Comparison of ENCODE assay signal across 21 cellular contexts in genomic region chr2:128631698-128632490, GRCh38.
DNase-seq lines count a peak whose midpoint lies in the region; ATAC-seq and TF ChIP-seq lines count a peak whose summit lies in the region.
"Had no signal": no experiment of that assay in that cellular context is flagged by ENCODE, and none has a peak within 500 bp of the region (broad histone marks: within the 10 kb centered on the region; RNA-seq: fewer than 3 reads in every experiment).

No MANE protein-coding gene starts in this region.

- no peak overlapping the region for H4K8ac ChIP-seq in IMR-90 (ENCODE audit: low read depth in 2 of 2, low read length in 2 of 2)

- CTCF ChIA-PET in IMR-90 (lab: Yijun Ruan, JAX), result no interaction called here

- no peak overlapping the region for H3K14ac ChIP-seq in IMR-90 (replicated peaks; ENCODE audit: low read depth, low read length)

- H3K9me3 ChIP-seq in IMR-90 (ENCODE audit: control insufficient read depth, insufficient read depth, low read length), result no peaks in the 10 kb centered on the region
- H3K9me3 ChIP-seq: psoas muscle, thoracic aorta had no signal

- dilution Hi-C loops in IMR-90 (cut with HindIII; ENCODE audit: low sequenced_read_pairs, unreplicated experiment), result no loop called here

- H2BK15ac ChIP-seq in IMR-90 (ENCODE audit: low read depth, low read length), result no peak overlapping the region

- POLR2A ChIA-PET in IMR-90 (lab: Charles Lee; ENCODE audit: unreplicated experiment), result no interaction called here

- H3K36me3 ChIP-seq in IMR-90 (ENCODE audit: control insufficient read depth, insufficient read depth, low read length), result no peaks in the 10 kb centered on the region
- H3K36me3 ChIP-seq: thoracic aorta had no signal

- H3K4me3 ChIP-seq in IMR-90 (ENCODE audit: insufficient read depth, low read depth, low read length), result no peak overlapping the region
- H3K4me3 ChIP-seq: dorsolateral prefrontal cortex, psoas muscle, thoracic aorta had no signal

- BruUV-seq in IMR-90 (replicated peaks; lab: Mats Ljungman, UMichigan), result no TSS peak

- no peak for TF ChIP-seq RAD21 in IMR-90 (IDR thresholded peaks at IDR 0.05; ENCODE audit: low read length)

- H2BK20ac ChIP-seq in IMR-90 (ENCODE audit: low read depth, low read length), result no peak overlapping the region

- intact Hi-C loops in IMR-90 (cut with micrococcal nuclease), result no loop called here

- TF ChIP-seq CTCF in IMR-90 (conservative IDR thresholded peaks at IDR 0.05; ENCODE audit: low read depth, low read length), result no peak

- H2AK9ac ChIP-seq in IMR-90 (replicated peaks; ENCODE audit: low read depth, low read length, poor library complexity), result no peak overlapping the region

- no peak overlapping the region for H2BK120ac ChIP-seq in IMR-90 (ENCODE audit: low read depth, low read length)

- H4K91ac ChIP-seq in IMR-90 (ENCODE audit: insufficient read depth, low read depth, low read length), result no peak overlapping the region

- H3K79me1 ChIP-seq in IMR-90 (ENCODE audit: low read depth in 1 of 2, low read length in 2 of 2), result no peaks in the 10 kb centered on the region

- in situ Hi-C loops in IMR-90 (cut with MboI; ENCODE audit: low sequenced_read_pairs), result no loop called here

- no peak overlapping the region for H3K27ac ChIP-seq in IMR-90 (ENCODE audit: insufficient read depth, low read length)
- H3K27ac ChIP-seq: dorsolateral prefrontal cortex, psoas muscle, thoracic aorta had no signal

- 0 out of 2 replicates have a peak overlapping the region, but pooled peaks have one; percentile 7 for H2AK5ac ChIP-seq in IMR-90 (ENCODE audit: low read depth, low read length)

- H4K5ac ChIP-seq in IMR-90 (ENCODE audit: low read depth, low read length), result no peak overlapping the region

- no peak overlapping the region for H3K4ac ChIP-seq in IMR-90 (ENCODE audit: low read depth, low read length)

- no peaks in the 10 kb centered on the region for H3K4me1 ChIP-seq in IMR-90 (ENCODE audit: control insufficient read depth, insufficient read depth, low read length)
- H3K4me1 ChIP-seq: psoas muscle had no signal

- 89% methylated on average over 10 of the region's 14 CpGs; no CpG with 5 or more reads in 1 of the 2 experiments for WGBS in IMR-90 (ENCODE audit: extremely low coverage in 2 of 2, insufficient read length in 1 of 2), 2 experiments

- H3K4me2 ChIP-seq in IMR-90 (ENCODE audit: low read depth, low read length), result no peak overlapping the region

- H3K27me3 ChIP-seq in IMR-90 (ENCODE audit: control insufficient read depth, insufficient read depth, low read length), result peaks cover 3% of the 10 kb centered on the region
- H3K27me3 ChIP-seq: dorsolateral prefrontal cortex had no signal

- no peak overlapping the region for H3K9ac ChIP-seq in IMR-90 (ENCODE audit: low read depth, low read length)

- TF ChIP-seq POLR2A in IMR-90 (IDR thresholded peaks at IDR 0.05; ENCODE audit: low read depth, low read length), result no peak

- no peaks in the 10 kb centered on the region for H3K9me1 ChIP-seq in IMR-90 (ENCODE audit: insufficient read depth, low read length)

- H2BK5ac ChIP-seq in IMR-90 (ENCODE audit: low read depth, low read length, poor library complexity, severe bottlenecking), result no peak overlapping the region

- peak; percentile 2 for DNase-seq in D341Med (ENCODE audit: low spot score)
- DNase-seq in IMR-90, result no peak
- peak; percentile 30 for DNase-seq in left lobe of liver (ENCODE audit: low spot score)
- peak; percentile 18 for DNase-seq in stimulated activated CD8-positive, alpha-beta memory T cell treated with anti-CD3 and anti-CD28 coated beads, Interleukin-4, amount 100 ng/mL, for 48 hours
- DNase-seq in SW 1271 (lab: John Stamatoyannopoulos, UW), result no peak
- DNase-seq in SHP77 treated with DMSO at 0.1 percent for 48 hours (lab: John Stamatoyannopoulos, UW), result no peak
- DNase-seq: caudate nucleus; erythroblast; GDM1; GOT3; NCI-H1417 treated with DMSO at 0.1 percent for 48 hours; NCI-H2171; NCI-H69; psoas muscle; SIG-M5; stimulated activated CD4-positive, alpha-beta T cell treated with anti-CD3 and anti-CD28 coated beads, Interleukin-12 subunit alpha, Interleukin-12 subunit beta, amount 100 ng/mL, for 4 hours; T-helper 1 cell had no signal

- no peak overlapping the region for H3K18ac ChIP-seq in IMR-90 (ENCODE audit: low read depth, low read length)

- no peak overlapping the region for H3K23ac ChIP-seq in IMR-90 (ENCODE audit: low read depth, low read length)

- ATAC-seq in IMR-90 (ENCODE audit: low read depth) (no peak), left lobe of liver (no peak), HG03139 (IDR thresholded peaks at IDR 0.05; ENCODE audit: unreplicated experiment) (no peak)
- ATAC-seq: naive thymus-derived CD8-positive, alpha-beta T cell; psoas muscle had no signal

- H2AFZ ChIP-seq in IMR-90 (replicated peaks; ENCODE audit: low read length, poor library complexity), result no peak overlapping the region

- H4K20me1 ChIP-seq in IMR-90 (ENCODE audit: insufficient read depth, low read length), result no peaks in the 10 kb centered on the region

- no peak overlapping the region for H3K56ac ChIP-seq in IMR-90 (ENCODE audit: extremely low read depth, insufficient read depth, low read length)

TF ChIP-seq in IMR-90, 13 proteins besides CTCF, POLR2A, EP300 and RAD21:
- TF ChIP-seq BHLHE40 (IDR thresholded peaks at IDR 0.05; ENCODE audit: low read depth, low read length), result no peak
- TF ChIP-seq MAZ (IDR thresholded peaks at IDR 0.05; ENCODE audit: borderline replicate concordance, low read depth, low read length), result no peak
- TF ChIP-seq, protein P1, sequence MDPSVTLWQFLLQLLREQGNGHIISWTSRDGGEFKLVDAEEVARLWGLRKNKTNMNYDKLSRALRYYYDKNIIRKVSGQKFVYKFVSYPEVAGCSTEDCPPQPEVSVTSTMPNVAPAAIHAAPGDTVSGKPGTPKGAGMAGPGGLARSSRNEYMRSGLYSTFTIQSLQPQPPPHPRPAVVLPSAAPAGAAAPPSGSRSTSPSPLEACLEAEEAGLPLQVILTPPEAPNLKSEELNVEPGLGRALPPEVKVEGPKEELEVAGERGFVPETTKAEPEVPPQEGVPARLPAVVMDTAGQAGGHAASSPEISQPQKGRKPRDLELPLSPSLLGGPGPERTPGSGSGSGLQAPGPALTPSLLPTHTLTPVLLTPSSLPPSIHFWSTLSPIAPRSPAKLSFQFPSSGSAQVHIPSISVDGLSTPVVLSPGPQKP (IDR thresholded peaks at IDR 0.05; ENCODE audit: borderline replicate concordance, low read depth, low read length), result no peak
- TF ChIP-seq USF2 (IDR thresholded peaks at IDR 0.05; ENCODE audit: low read depth, low read length), result no peak
- TF ChIP-seq RCOR1 (IDR thresholded peaks at IDR 0.05; ENCODE audit: insufficient replicate concordance, low read length), result no peak
- no peak for TF ChIP-seq MXI1 (IDR thresholded peaks at IDR 0.05; ENCODE audit: borderline replicate concordance, low read depth, low read length)
- no peak for TF ChIP-seq RFX5 (IDR thresholded peaks at IDR 0.05; ENCODE audit: low read depth, low read length)
- no peak for TF ChIP-seq CHD1 (IDR thresholded peaks at IDR 0.05; ENCODE audit: low read depth, low read length)
- no peak for TF ChIP-seq MAFK (IDR thresholded peaks at IDR 0.05; ENCODE audit: low read depth, low read length)
- TF ChIP-seq FOS (IDR thresholded peaks at IDR 0.05; ENCODE audit: low read depth, low read length), result no peak
- no peak for TF ChIP-seq CEBPB (IDR thresholded peaks at IDR 0.05; ENCODE audit: low read depth, low read length)
- TF ChIP-seq SMC3 (IDR thresholded peaks at IDR 0.05; ENCODE audit: low read depth, low read length), result no peak
- no peak for TF ChIP-seq NFE2L2 (IDR thresholded peaks at IDR 0.05; ENCODE audit: low read depth, low read length)

Comparison
In these comparisons a context has a peak if more than half of its experiments do, and no peak if none do; other contexts are left out.
1. DNase-seq: peak in D341Med (single experiment), left lobe of liver (single experiment) and stimulated activated CD8-positive, alpha-beta memory T cell treated with anti-CD3 and anti-CD28 coated beads, Interleukin-4, amount 100 ng/mL, for 48 hours (single experiment); none in IMR-90 (single experiment), SW 1271 (0 of 2) and SHP77 treated with DMSO at 0.1 percent for 48 hours (single experiment).